In genomic region chr4:70651864-70652506, GRCh38 we compare ENCODE assay signal across 8 cellular contexts. TPM values are rescaled to one million over a fixed set of nuclear protein-coding genes. Genes with fewer than 3 reads are reported as not detected.
DNase-seq lines count a peak whose midpoint lies in the region; ATAC-seq, FAIRE-seq and TF ChIP-seq lines count a peak whose summit lies in the region.
"Had no signal": no experiment of that assay in that cellular context is flagged by ENCODE, and none has a peak within 500 bp of the region (broad histone marks: within the 10 kb centered on the region; RNA-seq: fewer than 3 reads in every experiment).

No MANE protein-coding gene starts in this region.

- dilution Hi-C loops in keratinocyte (cut with MboI; ENCODE audit: extremely low pct_ligation_motif_present, low sequenced_read_pairs): no loop called here

- TF ChIP-seq CTCF in keratinocyte (optimal IDR thresholded peaks at IDR 0.05 in 1 of 3, IDR thresholded peaks at IDR 0.05 in 1 of 3, conservative IDR thresholded peaks at IDR 0.05 in 1 of 3; ENCODE audit: extremely low read depth in 1 of 3, insufficient read depth in 2 of 3, low read length in 3 of 3) (peak; percentile 6 to 44 (median 21)), thyroid gland (IDR thresholded peaks at IDR 0.05) (peak in 5 of 6 experiments; percentile 32 to 78 (median 58))

- H3K4me1 ChIP-seq in keratinocyte (ENCODE audit: control insufficient read depth, extremely low read depth, insufficient read depth, low read length) (no peaks in the 10 kb centered on the region), thyroid gland (no peaks in the 10 kb centered on the region)

- H4K20me1 ChIP-seq in keratinocyte (ENCODE audit: control insufficient read depth, extremely low read depth, insufficient read depth, low read length): no peaks in the 10 kb centered on the region

- H3K4me2 ChIP-seq in keratinocyte (ENCODE audit: control insufficient read depth, extremely low read depth, insufficient read depth, low read depth, low read length): peak overlapping the region; percentile 54

- H3K27ac ChIP-seq in keratinocyte (ENCODE audit: control insufficient read depth, insufficient read depth, low read length): no peak overlapping the region
- no peak overlapping the region for H3K27ac ChIP-seq in thyroid gland

- WGBS in thyroid gland, 2 donors: 6 to 7% methylated on average over 4 of the region's 4 CpGs

- peak; percentile 58 for FAIRE-seq in keratinocyte (lab: Jason Lieb, UNC)

- H3K27me3 ChIP-seq in keratinocyte (ENCODE audit: control insufficient read depth, extremely low read depth, insufficient read depth, low read length) (no peaks in the 10 kb centered on the region), thyroid gland (no peaks in the 10 kb centered on the region)

- H3K36me3 ChIP-seq in keratinocyte (ENCODE audit: control insufficient read depth in 2 of 2, extremely low read depth in 1 of 2, insufficient read depth in 2 of 2, low read length in 2 of 2): no peaks in the 10 kb centered on the region
- no peaks in the 10 kb centered on the region for H3K36me3 ChIP-seq in thyroid gland

- intact Hi-C loops in thyroid gland (cut with DNase I): loop anchor here (5.0 kb wide), 1 partner anchor 355 kb away; no protein-coding TSS in a partner anchor

- TF ChIP-seq POLR2A in thyroid gland (IDR thresholded peaks at IDR 0.05): no peak

- DNase-seq in DMS53 treated with DMSO at 0.1 percent for 48 hours (lab: John Stamatoyannopoulos, UW; ENCODE audit: unreplicated experiment): peak; percentile 22
- DNase-seq in NCI-H2107 (lab: John Stamatoyannopoulos, UW): peak; percentile 11
- peak; percentile 39 for DNase-seq in astrocyte of the hippocampus (ENCODE audit: low read depth, low spot score)
- no peak for DNase-seq in keratinocyte (ENCODE audit: low read depth, low spot score)
- DNase-seq in thyroid gland: no peak
- no peak for DNase-seq in mesenteric fat pad (ENCODE audit: low spot score)

- H3K4me3 ChIP-seq in keratinocyte (ENCODE audit: control insufficient read depth in 2 of 3, extremely low read depth in 1 of 3, insufficient read depth in 2 of 3, low read depth in 1 of 3, low read length in 3 of 3) (peak overlapping the region in 1 of 3 experiments; percentile 7), thyroid gland (replicated peaks in 1 of 3) (no peak overlapping the region)

- H3K9me3 ChIP-seq in keratinocyte (ENCODE audit: control insufficient read depth, low read depth, low read length): no peaks in the 10 kb centered on the region
- H3K9me3 ChIP-seq in thyroid gland: no peaks in the 10 kb centered on the region

- H2AFZ ChIP-seq in keratinocyte (ENCODE audit: control insufficient read depth, low read length): peak overlapping the region; percentile 83

- H3K9ac ChIP-seq in keratinocyte (ENCODE audit: control insufficient read depth, extremely low read depth, insufficient read depth, low read length): no peak overlapping the region

- peak; percentile 40 for ATAC-seq in GM21576 (IDR thresholded peaks at IDR 0.05; ENCODE audit: unreplicated experiment)

- no peaks in the 10 kb centered on the region for H3K9me1 ChIP-seq in keratinocyte (ENCODE audit: control insufficient read depth, extremely low read depth, insufficient read depth, low read length)

- no peaks in the 10 kb centered on the region for H3K79me2 ChIP-seq in keratinocyte (ENCODE audit: control insufficient read depth, insufficient read depth, low read length)

RNA-seq across cellular contexts. Expression of gene JCHAIN, which starts 14.3 kb away (rescaled TPM):
- polyA plus RNA-seq in keratinocyte: 0.06 TPM in 1 of 3 replicates, not detected in the others
- polyA plus RNA-seq in keratinocyte (2011; ENCODE audit: low read depth): not detected
- polyA plus RNA-seq in keratinocyte (2011; cell fraction: cytosol; rRNA removed): not detected in 2 replicates
- polyA plus RNA-seq in keratinocyte (2011; cell fraction: nucleus; rRNA removed): not detected in 2 replicates
- polyA plus RNA-seq in keratinocyte (2012; ENCODE audit: low replicate concordance): not detected in 2 replicates
- not detected in 3 replicates for polyA minus RNA-seq in keratinocyte
- not detected for polyA minus RNA-seq in keratinocyte (2011; cell fraction: cytosol; rRNA and poly(A)+ RNA removed)
- not detected in 2 replicates for polyA minus RNA-seq in keratinocyte (2011; cell fraction: nucleus; rRNA and poly(A)+ RNA removed)
- total RNA-seq in thyroid gland (100 to 1,000 TPM in 1 of 4 donors, 1 to 10 TPM in 1, under 1 TPM in 1, not detected in 1; 0.67 to 154 (median 3.7) TPM), mesenteric fat pad (9.4 TPM)
- total RNA-seq: T-helper 2 cell treated with Interferon-gamma antibody and Interleukin-4, amounts not matched to agents 100 ng/mL and 5 ng/mL, for 36 hours had no signal

RNA-seq across cellular contexts. Expression of gene ENAM, which starts 23.4 kb away (rescaled TPM):
- polyA plus RNA-seq in keratinocyte: not detected in 3 replicates
- polyA plus RNA-seq in keratinocyte (2011; ENCODE audit: low read depth): not detected
- not detected in 2 replicates for polyA plus RNA-seq in keratinocyte (2011; cell fraction: cytosol; rRNA removed)
- not detected in 2 replicates for polyA plus RNA-seq in keratinocyte (2011; cell fraction: nucleus; rRNA removed)
- not detected in 2 replicates for polyA plus RNA-seq in keratinocyte (2012; ENCODE audit: low replicate concordance)
- polyA minus RNA-seq in keratinocyte: not detected in 3 replicates
- not detected for polyA minus RNA-seq in keratinocyte (2011; cell fraction: cytosol; rRNA and poly(A)+ RNA removed)
- not detected in 2 replicates for polyA minus RNA-seq in keratinocyte (2011; cell fraction: nucleus; rRNA and poly(A)+ RNA removed)
- total RNA-seq in thyroid gland: under 1 TPM in 2 of 4 donors, not detected in 2; under 0.01 to 0.10 TPM
- not detected for total RNA-seq in mesenteric fat pad
- total RNA-seq: T-helper 2 cell treated with Interferon-gamma antibody and Interleukin-4, amounts not matched to agents 100 ng/mL and 5 ng/mL, for 36 hours had no signal

RNA-seq across cellular contexts. Expression of gene UTP3, which starts 36.3 kb away (rescaled TPM):
- polyA plus RNA-seq in keratinocyte: 17.0 to 27.7 TPM (median 18.5 TPM) in 3 replicates
- 32.6 TPM for polyA plus RNA-seq in keratinocyte (2011; ENCODE audit: low read depth)
- 24.7 and 30.0 TPM in 2 replicates for polyA plus RNA-seq in keratinocyte (2011; cell fraction: cytosol; rRNA removed)
- 39.7 and 51.2 TPM in 2 replicates for polyA plus RNA-seq in keratinocyte (2011; cell fraction: nucleus; rRNA removed)
- 25.2 and 47.4 TPM in 2 replicates for polyA plus RNA-seq in keratinocyte (2012; ENCODE audit: low replicate concordance)
- polyA minus RNA-seq in keratinocyte: 3.4 to 5.5 TPM (median 4.3 TPM) in 3 replicates
- polyA minus RNA-seq in keratinocyte (2011; cell fraction: cytosol; rRNA and poly(A)+ RNA removed): 5.6 TPM
- 6.6 and 10.5 TPM in 2 replicates for polyA minus RNA-seq in keratinocyte (2011; cell fraction: nucleus; rRNA and poly(A)+ RNA removed)
- 10 to 100 TPM; 12.4 to 17.7 (median 15.5) TPM for total RNA-seq in thyroid gland
- 26.1 TPM for total RNA-seq in mesenteric fat pad

RNA-seq across cellular contexts. Expression of gene AMBN, which starts 59.9 kb away (rescaled TPM):
- polyA plus RNA-seq in keratinocyte: not detected in 3 replicates
- not detected for polyA plus RNA-seq in keratinocyte (2011; ENCODE audit: low read depth)
- polyA plus RNA-seq in keratinocyte (2011; cell fraction: cytosol; rRNA removed): not detected in 2 replicates
- polyA plus RNA-seq in keratinocyte (2011; cell fraction: nucleus; rRNA removed): not detected in 2 replicates
- polyA plus RNA-seq in keratinocyte (2012; ENCODE audit: low replicate concordance): not detected in 2 replicates
- polyA minus RNA-seq in keratinocyte: not detected in 3 replicates
- not detected for polyA minus RNA-seq in keratinocyte (2011; cell fraction: cytosol; rRNA and poly(A)+ RNA removed)
- polyA minus RNA-seq in keratinocyte (2011; cell fraction: nucleus; rRNA and poly(A)+ RNA removed): not detected in 2 replicates
- total RNA-seq in thyroid gland: not detected
- not detected for total RNA-seq in mesenteric fat pad
- total RNA-seq: T-helper 2 cell treated with Interferon-gamma antibody and Interleukin-4, amounts not matched to agents 100 ng/mL and 5 ng/mL, for 36 hours had no signal

Comparison
In these comparisons a context has a peak if more than half of its experiments do, and no peak if none do; other contexts are left out.
1. DNase-seq: peak in DMS53 treated with DMSO at 0.1 percent for 48 hours (single experiment), NCI-H2107 (single experiment) and astrocyte of the hippocampus (single experiment); none in keratinocyte (single experiment), thyroid gland (0 of 2) and mesenteric fat pad (single experiment).